ENCODE assay signal across 8 cellular contexts in genomic region chr22:49979587-49980264, GRCh38. TPM values are rescaled to one million over a fixed set of nuclear protein-coding genes. Genes with fewer than 3 reads are reported as not detected.
DNase-seq lines count a peak whose midpoint lies in the region; ATAC-seq, FAIRE-seq and TF ChIP-seq lines count a peak whose summit lies in the region.

No MANE protein-coding gene starts in this region.

- TF ChIP-seq CTCF in 22Rv1 (IDR thresholded peaks at IDR 0.05) (peak; percentile 88), GM06990 (IDR thresholded peaks at IDR 0.05; ENCODE audit: insufficient read depth, low read length, poor library complexity, severe bottlenecking) (peak; percentile 65), PC-9 (conservative IDR thresholded peaks at IDR 0.05) (peak; percentile 89), bronchial epithelial cell (IDR thresholded peaks at IDR 0.05; ENCODE audit: insufficient read depth, low read length, severe bottlenecking) (peak; percentile 46), neural crest cell (conservative IDR thresholded peaks at IDR 0.05) (peak; percentile 73)

- no peak for FAIRE-seq in bronchial epithelial cell (lab: Jason Lieb, UNC)

- CTCF ChIA-PET in PC-9 (lab: Charles Lee): interaction anchor here (0.6 to 0.8 kb wide), 2 partner anchors 48 to 51 kb away, joined by 4 to 15 read pairs; no protein-coding TSS in a partner anchor

- no peak overlapping the region for H3K4me2 ChIP-seq in PC-9

- H3K36me3 ChIP-seq in GM06990 (ENCODE audit: control insufficient read depth, insufficient read depth, low read length) (no peaks in the 10 kb centered on the region), PC-9 (ENCODE audit: low read depth) (no peaks in the 10 kb centered on the region), bronchial epithelial cell (ENCODE audit: control insufficient read depth, insufficient read depth, low read length) (no peaks in the 10 kb centered on the region)

- H3K27me3 ChIP-seq in GM06990 (replicated peaks; ENCODE audit: control insufficient read depth, insufficient read depth, low read length) (no peaks in the 10 kb centered on the region; the same call in 1 of the 2 replicates), PC-9 (ENCODE audit: insufficient read depth, low read depth) (no peaks in the 10 kb centered on the region), bronchial epithelial cell (ENCODE audit: control insufficient read depth, insufficient read depth, low read length) (peaks cover 7% of the 10 kb centered on the region)

- intact Hi-C loops in PC-9 (cut with micrococcal nuclease; ENCODE audit: unreplicated experiment): no loop called here

- POLR2A ChIA-PET in PC-9 (lab: Charles Lee; ENCODE audit: unreplicated experiment): no interaction called here

- H3K27me3 Mint-ChIP-seq in neural crest cell (ENCODE audit: low read depth): peaks cover 55% of the 10 kb centered on the region

- H3K79me2 ChIP-seq in PC-9 (ENCODE audit: low read depth): no peaks in the 10 kb centered on the region

- peaks cover 13% of the 10 kb centered on the region for H3K4me1 Mint-ChIP-seq in neural crest cell

- H3K27ac ChIP-seq in 22Rv1: no peak overlapping the region
- H3K27ac ChIP-seq in PC-9: no peak overlapping the region

- H3K9me3 Mint-ChIP-seq in neural crest cell: peaks cover 6% of the 10 kb centered on the region

- H3K27ac Mint-ChIP-seq in neural crest cell (ENCODE audit: unreplicated experiment): no peak overlapping the region

- no TSS peak for BruUV-seq in PC-9 (replicated peaks; lab: Mats Ljungman, UMichigan)

- DNase-seq in GM06990 (ENCODE audit: extremely low read depth, insufficient read length) (no peak), PC-9 (no peak), bronchial epithelial cell (ENCODE audit: low read depth) (peak; percentile 38), neural crest cell (ENCODE audit: low read depth, low spot score) (no peak), superior temporal gyrus (ENCODE audit: extremely low spot score) (no peak)

- H3K4me3 ChIP-seq in GM06990 (replicated peaks; ENCODE audit: low read depth, low read length): no peak overlapping the region
- no peak overlapping the region for H3K4me3 ChIP-seq in PC-9
- H3K4me3 ChIP-seq in bronchial epithelial cell (ENCODE audit: low read depth, low read length): no peak overlapping the region

- no peaks in the 10 kb centered on the region for H3K4me1 ChIP-seq in PC-9 (replicated peaks; ENCODE audit: insufficient read depth)

- H4K20me1 ChIP-seq in PC-9 (ENCODE audit: insufficient read depth): no peaks in the 10 kb centered on the region

- H3K9me2 ChIP-seq in PC-9 (ENCODE audit: insufficient read depth): no peaks in the 10 kb centered on the region

- H3K9me3 ChIP-seq in PC-9 (ENCODE audit: insufficient read depth, low read depth): peaks cover 7% of the 10 kb centered on the region; the same call in 1 of the 2 replicates

- H3K36me3 Mint-ChIP-seq in neural crest cell (ENCODE audit: low read depth): peaks cover 3% of the 10 kb centered on the region

- H3F3A ChIP-seq in PC-9 (ENCODE audit: insufficient read depth, low read depth): peaks cover 18% of the 10 kb centered on the region

- no peak for ATAC-seq in GM19455 (IDR thresholded peaks at IDR 0.05; ENCODE audit: unreplicated experiment)
- ATAC-seq in GM18867 (IDR thresholded peaks at IDR 0.05; ENCODE audit: unreplicated experiment): no peak

- H2AFZ ChIP-seq in PC-9: no peak overlapping the region

- no peak overlapping the region for H3K4me3 Mint-ChIP-seq in neural crest cell

RNA-seq across cellular contexts. Expression of gene PIM3, which starts 19.2 kb away (rescaled TPM):
- 67.0 and 84.8 TPM in 2 replicates for total RNA-seq in PC-9 (2021)
- total RNA-seq in bronchial epithelial cell: 67.1 and 130 TPM in 2 replicates
- total RNA-seq in neural crest cell: 29.9 and 31.0 TPM in 2 replicates

RNA-seq across cellular contexts. Expression of gene IL17REL, which starts 32.8 kb away (rescaled TPM):
- total RNA-seq in PC-9 (2021): not detected in 2 replicates
- total RNA-seq in bronchial epithelial cell: not detected in 2 replicates
- total RNA-seq in neural crest cell: 0.07 TPM in 1 of 2 replicates, not detected in the other
